Comparison of ENCODE assay signal across 8 cellular contexts in genomic region chr2:101306410-101306809, GRCh38. TPM values are rescaled to one million over a fixed set of nuclear protein-coding genes. Genes with fewer than 3 reads are reported as not detected.
DNase-seq lines count a peak whose midpoint lies in the region; ATAC-seq and TF ChIP-seq lines count a peak whose summit lies in the region.

No MANE protein-coding gene starts in this region.

- H3K36me3 ChIP-seq in spleen = peaks cover 0 to 49% (median 3%) of the 10 kb centered on the region in 6 donors
- no peaks in the 10 kb centered on the region; the same call in 1 of the 2 replicates for H3K36me3 ChIP-seq in H7 (replicated peaks; ENCODE audit: control insufficient read depth, insufficient read depth, low read length)

- DNase-seq in fibroblast of mammary gland (ENCODE audit: low read depth) (no peak), spleen (no peak), dermis blood vessel endothelial cell (no peak), GM19240 (ENCODE audit: insufficient read length, low spot score) (no peak), H7 (no peak)

- TF ChIP-seq POLR2A in spleen (IDR thresholded peaks at IDR 0.05) = no peak

- intact Hi-C loops in spleen (cut with DNase I; ENCODE audit: low total_unique reads) = loop anchor here (10.0 kb wide), 1 partner anchor 52 kb away; the partner anchor contains the start of gene CNOT11

- 34 to 57% (median 38%) methylated on average over 7 of the region's 7 CpGs for WGBS in spleen, 5 donors

- H3K9me3 ChIP-seq in spleen = no peaks in the 10 kb centered on the region

- TF ChIP-seq CTCF in WI38 (IDR thresholded peaks at IDR 0.05; ENCODE audit: low read depth, low read length) (no peak), fibroblast of mammary gland (conservative IDR thresholded peaks at IDR 0.05; ENCODE audit: control insufficient read depth, insufficient read depth, low read depth, low read length) (no peak), spleen (IDR thresholded peaks at IDR 0.05 in 8 of 11, conservative IDR thresholded peaks at IDR 0.05 in 3 of 11) (no peak)

- no peaks in the 10 kb centered on the region for H3K27me3 ChIP-seq in spleen (replicated peaks in 1 of 7)
- H3K27me3 ChIP-seq in H7 (ENCODE audit: control insufficient read depth, insufficient read depth, low read length) = peaks cover 5% of the 10 kb centered on the region; the same call in 1 of the 2 replicates

- H3K27ac ChIP-seq in spleen = peak overlapping the region; percentile 96 to 100 (median 98)

- peak overlapping the region; percentile 87 for H3K4me3 ChIP-seq in WI38 (ENCODE audit: low read depth, low read length)
- H3K4me3 ChIP-seq in fibroblast of mammary gland (ENCODE audit: control insufficient read depth, low read depth, low read length) = peak overlapping the region; percentile 85
- H3K4me3 ChIP-seq in spleen = peak overlapping the region; percentile 69 to 87 (median 78)
- no peak overlapping the region for H3K4me3 ChIP-seq in H7 (ENCODE audit: insufficient read depth, low read depth, low read length)

- H3K4me1 ChIP-seq in spleen = peaks cover 39 to 91% (median 77%) of the 10 kb centered on the region in 6 donors

- ATAC-seq in GM18498 (IDR thresholded peaks at IDR 0.05; ENCODE audit: unreplicated experiment) (peak; percentile 11), HG02759 (IDR thresholded peaks at IDR 0.05; ENCODE audit: unreplicated experiment) (peak; percentile 5)

RNA-seq across cellular contexts. Expression of gene RNF149, which starts 2.1 kb away (rescaled TPM):
- total RNA-seq in spleen = 100 to 1,000 TPM; 141 to 398 (median 234) TPM
- 10 to 100 TPM; 31.8 to 64.1 (median 54.2) TPM for polyA plus RNA-seq in spleen
- 41.5 and 56.5 TPM in 2 replicates for total RNA-seq in dermis blood vessel endothelial cell
- 17.9 and 29.9 TPM in 2 replicates for total RNA-seq in H7 (2014; rRNA removed; shearing (Covaris generic))

RNA-seq across cellular contexts. Expression of gene CNOT11, which starts 53.7 kb away (rescaled TPM):
- total RNA-seq in spleen (10 to 100 TPM; 29.8 to 36.4 (median 34.1) TPM), dermis blood vessel endothelial cell (21.1 and 21.3 TPM in 2 replicates)
- 10 to 100 TPM; 17.9 to 22.7 (median 20.1) TPM for polyA plus RNA-seq in spleen
- total RNA-seq in H7 (2014; rRNA removed; shearing (Covaris generic)) = 68.6 and 72.6 TPM in 2 replicates
